27 cellular contexts compared by ENCODE assay signal in genomic region chr7:4093492-4093891, GRCh38.
"Had no signal": no experiment of that assay in that cellular context is flagged by ENCODE, and none has a peak within 500 bp of the region (broad histone marks: within the 10 kb centered on the region; RNA-seq: fewer than 3 reads in every experiment).

No MANE protein-coding gene starts in this region.

- FAIRE-seq: colon had no signal

- H3K27me3 ChIP-seq: dorsolateral prefrontal cortex, left lung, right atrium auricular region, tibial nerve, upper lobe of right lung, vagina had no signal

- H3K27ac Mint-ChIP-seq: immature natural killer cell; mesothelial cell of epicardium; naive B cell; natural killer cell treated with Interleukin-12 subunit alpha and Interleukin-12 subunit beta and Interleukin-15 and Interleukin-18, amount 100 ng/mL, for 72 hours; stimulated activated naive B cell treated with anti-CD40 and anti-IgM and Interleukin-4, amounts not matched to agents 10 μg/mL and 1 μg/mL and 100 μg/mL, for 72 hours; stimulated activated naive CD8-positive, alpha-beta T cell treated with anti-CD3 and anti-CD28 coated beads, Interleukin-15, Interleukin-2, amounts not matched to agents 100 ng/mL and 50 ng/mL, for 24 hours had no signal

- H3K4me1 ChIP-seq: left lung, prostate gland, right atrium auricular region, tibial nerve, upper lobe of right lung had no signal

- H3K4me3 ChIP-seq: dorsolateral prefrontal cortex, esophagus squamous epithelium, left lung, mucosa of descending colon, prostate gland, right atrium auricular region, thoracic aorta, tibial nerve, upper lobe of right lung, vagina had no signal

- H3K4me3 Mint-ChIP-seq: immature natural killer cell; mesothelial cell of epicardium; naive B cell; natural killer cell treated with Interleukin-12 subunit alpha and Interleukin-12 subunit beta and Interleukin-15 and Interleukin-18, amount 100 ng/mL, for 72 hours; stimulated activated naive B cell treated with anti-CD40 and anti-IgM and Interleukin-4, amounts not matched to agents 10 μg/mL and 1 μg/mL and 100 μg/mL, for 72 hours; stimulated activated naive CD8-positive, alpha-beta T cell treated with anti-CD3 and anti-CD28 coated beads, Interleukin-15, Interleukin-2, amounts not matched to agents 100 ng/mL and 50 ng/mL, for 24 hours had no signal

- H3K9me3 Mint-ChIP-seq: natural killer cell treated with Interleukin-12 subunit alpha and Interleukin-12 subunit beta and Interleukin-15 and Interleukin-18, amount 100 ng/mL, for 72 hours; stimulated activated naive CD8-positive, alpha-beta T cell treated with anti-CD3 and anti-CD28 coated beads, Interleukin-15, Interleukin-2, amounts not matched to agents 100 ng/mL and 50 ng/mL, for 24 hours had no signal

- H3K27ac ChIP-seq: dorsolateral prefrontal cortex, esophagus squamous epithelium, left lung, prostate gland, right atrium auricular region, thoracic aorta, tibial nerve, upper lobe of right lung, vagina had no signal

- H3K4me1 Mint-ChIP-seq: immature natural killer cell; mesothelial cell of epicardium; naive B cell; stimulated activated naive B cell treated with anti-CD40 and anti-IgM and Interleukin-4, amounts not matched to agents 10 μg/mL and 1 μg/mL and 100 μg/mL, for 72 hours had no signal

- ATAC-seq: left lung; natural killer cell treated with Interleukin-12 subunit alpha and Interleukin-12 subunit beta and Interleukin-15 and Interleukin-18, amount 100 ng/mL, for 72 hours; sciatic nerve; stimulated activated naive B cell treated with anti-CD40 and anti-IgM and Interleukin-4, amounts not matched to agents 10 μg/mL and 1 μg/mL and 100 μg/mL, for 72 hours; upper lobe of right lung had no signal

- H3K36me3 ChIP-seq: esophagus squamous epithelium, left lung, prostate gland, right atrium auricular region, tibial nerve, upper lobe of right lung, vagina had no signal

- H3K36me3 Mint-ChIP-seq: immature natural killer cell; natural killer cell treated with Interleukin-12 subunit alpha and Interleukin-12 subunit beta and Interleukin-15 and Interleukin-18, amount 100 ng/mL, for 72 hours had no signal

- DNase-seq: dorsolateral prefrontal cortex; effector CD4-positive, alpha-beta T cell; erythroblast; esophagus squamous epithelium; foreskin melanocyte; hypothalamus; immature natural killer cell; islet precursor cell; kidney glomerular epithelial cell; left lung; mesenchymal stem cell; mucosa of descending colon; naive B cell; nucleus accumbens; stimulated activated CD4-positive, alpha-beta T cell treated with anti-CD3 and anti-CD28 coated beads, Interleukin-4, amount 100 ng/mL, for 4 hours; stimulated activated naive B cell treated with anti-CD40 and anti-IgM and Interleukin-4, amounts not matched to agents 10 μg/mL and 1 μg/mL and 100 μg/mL, for 72 hours; upper lobe of right lung had no signal

- H3K9me3 ChIP-seq: mucosa of descending colon, prostate gland, thoracic aorta, upper lobe of right lung, vagina had no signal
